1 cellular context compared by ENCODE assay signal in the genomic region with DNA sequence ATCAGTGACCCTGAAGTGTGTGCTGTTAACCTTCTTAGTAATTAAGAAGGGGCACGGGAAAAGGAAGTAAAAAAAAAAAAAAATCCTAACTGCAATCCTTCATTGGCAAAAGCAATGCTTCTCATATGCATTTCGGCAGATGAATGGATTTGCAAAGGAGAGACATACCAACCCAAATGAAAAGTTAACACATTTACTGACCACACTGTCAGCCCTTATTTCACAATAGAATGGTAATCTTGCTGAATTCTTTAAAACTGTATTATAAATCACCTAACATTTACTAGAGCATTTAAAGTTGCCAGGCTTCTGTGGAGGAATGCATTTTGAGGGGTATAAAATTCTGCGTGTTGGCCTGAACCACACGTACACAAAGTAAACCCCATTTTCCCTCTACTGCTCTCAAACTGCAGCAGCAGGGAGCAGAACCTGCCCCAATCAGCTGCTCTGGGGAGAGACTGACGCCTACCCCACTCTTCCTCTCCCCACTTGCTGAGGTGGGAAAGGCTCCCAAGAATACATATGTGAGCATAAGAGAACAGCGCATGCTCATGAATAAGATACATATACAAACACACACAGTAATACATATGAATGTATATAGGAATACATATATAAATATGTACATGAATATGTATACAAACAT.
TF ChIP-seq lines count a peak whose summit lies in the region.

No MANE protein-coding gene starts in this region.

TF ChIP-seq in GM23338, 12 proteins besides CTCF, POLR2A, EP300 and RAD21 (continued from another document):
- no peak for TF ChIP-seq NANOG (IDR thresholded peaks at IDR 0.05; ENCODE audit: borderline replicate concordance)
- TF ChIP-seq EZH2phosphoT487 (IDR thresholded peaks at IDR 0.05; ENCODE audit: unreplicated experiment): no peak
- no peak for TF ChIP-seq CREB1 (CRISPR knock-in tag; IDR thresholded peaks at IDR 0.05; ENCODE audit: low read depth)
- TF ChIP-seq, protein P1, sequence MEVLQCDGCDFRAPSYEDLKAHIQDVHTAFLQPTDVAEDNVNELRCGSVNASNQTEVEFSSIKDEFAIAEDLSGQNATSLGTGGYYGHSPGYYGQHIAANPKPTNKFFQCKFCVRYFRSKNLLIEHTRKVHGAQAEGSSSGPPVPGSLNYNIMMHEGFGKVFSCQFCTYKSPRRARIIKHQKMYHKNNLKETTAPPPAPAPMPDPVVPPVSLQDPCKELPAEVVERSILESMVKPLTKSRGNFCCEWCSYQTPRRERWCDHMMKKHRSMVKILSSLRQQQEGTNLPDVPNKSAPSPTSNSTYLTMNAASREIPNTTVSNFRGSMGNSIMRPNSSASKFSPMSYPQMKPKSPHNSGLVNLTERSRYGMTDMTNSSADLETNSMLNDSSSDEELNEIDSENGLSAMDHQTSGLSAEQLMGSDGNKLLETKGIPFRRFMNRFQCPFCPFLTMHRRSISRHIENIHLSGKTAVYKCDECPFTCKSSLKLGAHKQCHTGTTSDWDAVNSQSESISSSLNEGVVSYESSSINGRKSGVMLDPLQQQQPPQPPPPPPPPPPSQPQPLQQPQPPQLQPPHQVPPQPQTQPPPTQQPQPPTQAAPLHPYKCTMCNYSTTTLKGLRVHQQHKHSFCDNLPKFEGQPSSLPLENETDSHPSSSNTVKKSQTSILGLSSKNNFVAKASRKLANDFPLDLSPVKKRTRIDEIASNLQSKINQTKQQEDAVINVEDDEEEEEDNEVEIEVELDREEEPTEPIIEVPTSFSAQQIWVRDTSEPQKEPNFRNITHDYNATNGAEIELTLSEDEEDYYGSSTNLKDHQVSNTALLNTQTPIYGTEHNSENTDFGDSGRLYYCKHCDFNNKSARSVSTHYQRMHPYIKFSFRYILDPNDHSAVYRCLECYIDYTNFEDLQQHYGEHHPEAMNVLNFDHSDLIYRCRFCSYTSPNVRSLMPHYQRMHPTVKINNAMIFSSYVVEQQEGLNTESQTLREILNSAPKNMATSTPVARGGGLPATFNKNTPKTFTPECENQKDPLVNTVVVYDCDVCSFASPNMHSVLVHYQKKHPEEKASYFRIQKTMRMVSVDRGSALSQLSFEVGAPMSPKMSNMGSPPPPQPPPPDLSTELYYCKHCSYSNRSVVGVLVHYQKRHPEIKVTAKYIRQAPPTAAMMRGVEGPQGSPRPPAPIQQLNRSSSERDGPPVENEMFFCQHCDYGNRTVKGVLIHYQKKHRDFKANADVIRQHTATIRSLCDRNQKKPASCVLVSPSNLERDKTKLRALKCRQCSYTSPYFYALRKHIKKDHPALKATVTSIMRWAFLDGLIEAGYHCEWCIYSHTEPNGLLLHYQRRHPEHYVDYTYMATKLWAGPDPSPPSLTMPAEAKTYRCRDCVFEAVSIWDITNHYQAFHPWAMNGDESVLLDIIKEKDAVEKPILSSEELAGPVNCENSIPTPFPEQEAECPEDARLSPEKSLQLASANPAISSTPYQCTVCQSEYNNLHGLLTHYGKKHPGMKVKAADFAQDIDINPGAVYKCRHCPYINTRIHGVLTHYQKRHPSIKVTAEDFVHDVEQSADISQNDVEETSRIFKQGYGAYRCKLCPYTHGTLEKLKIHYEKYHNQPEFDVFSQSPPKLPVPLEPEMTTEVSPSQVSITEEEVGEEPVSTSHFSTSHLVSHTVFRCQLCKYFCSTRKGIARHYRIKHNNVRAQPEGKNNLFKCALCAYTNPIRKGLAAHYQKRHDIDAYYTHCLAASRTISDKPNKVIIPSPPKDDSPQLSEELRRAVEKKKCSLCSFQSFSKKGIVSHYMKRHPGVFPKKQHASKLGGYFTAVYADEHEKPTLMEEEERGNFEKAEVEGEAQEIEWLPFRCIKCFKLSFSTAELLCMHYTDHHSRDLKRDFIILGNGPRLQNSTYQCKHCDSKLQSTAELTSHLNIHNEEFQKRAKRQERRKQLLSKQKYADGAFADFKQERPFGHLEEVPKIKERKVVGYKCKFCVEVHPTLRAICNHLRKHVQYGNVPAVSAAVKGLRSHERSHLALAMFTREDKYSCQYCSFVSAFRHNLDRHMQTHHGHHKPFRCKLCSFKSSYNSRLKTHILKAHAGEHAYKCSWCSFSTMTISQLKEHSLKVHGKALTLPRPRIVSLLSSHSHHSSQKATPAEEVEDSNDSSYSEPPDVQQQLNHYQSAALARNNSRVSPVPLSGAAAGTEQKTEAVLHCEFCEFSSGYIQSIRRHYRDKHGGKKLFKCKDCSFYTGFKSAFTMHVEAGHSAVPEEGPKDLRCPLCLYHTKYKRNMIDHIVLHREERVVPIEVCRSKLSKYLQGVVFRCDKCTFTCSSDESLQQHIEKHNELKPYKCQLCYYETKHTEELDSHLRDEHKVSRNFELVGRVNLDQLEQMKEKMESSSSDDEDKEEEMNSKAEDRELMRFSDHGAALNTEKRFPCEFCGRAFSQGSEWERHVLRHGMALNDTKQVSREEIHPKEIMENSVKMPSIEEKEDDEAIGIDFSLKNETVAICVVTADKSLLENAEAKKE (CRISPR knock-in tag; IDR thresholded peaks at IDR 0.05): no peak
